1 cellular context compared by ENCODE assay signal in genomic region chr14:49876563-49877127, GRCh38.
TF ChIP-seq lines count a peak whose summit lies in the region.

No MANE protein-coding gene starts in this region.

TF ChIP-seq in HCT116, 20 proteins besides CTCF, POLR2A, EP300 and RAD21 (continued from another document):
- TF ChIP-seq ZBTB33 (IDR thresholded peaks at IDR 0.05; ENCODE audit: extremely low read depth, insufficient replicate concordance, low read length) (no peak), REST (IDR thresholded peaks at IDR 0.05; ENCODE audit: low read depth) (no peak), POLR2AphosphoS5 (IDR thresholded peaks at IDR 0.05; ENCODE audit: low read depth, low read length) (no peak), ELF1 (IDR thresholded peaks at IDR 0.05; ENCODE audit: borderline replicate concordance, low read depth) (no peak), EGR1 (IDR thresholded peaks at IDR 0.05; ENCODE audit: low read depth) (no peak)
TF ChIP-seq in HCT116: peak in this region for 0.
